In genomic region chr5:96142184-96142781, GRCh38 we compare ENCODE assay signal across 1 cellular context.
TF ChIP-seq lines count a peak whose summit lies in the region.

No MANE protein-coding gene starts in this region.

TF ChIP-seq in HepG2, 621 proteins besides CTCF, POLR2A, EP300 and RAD21 (continued from another document):
- TF ChIP-seq ARID5B (CRISPR knock-in tag; IDR thresholded peaks at IDR 0.05) (0 out of 2 replicates have a peak, but pooled peaks have one; percentile 1), ZSCAN5A (CRISPR knock-in tag; IDR thresholded peaks at IDR 0.05; ENCODE audit: borderline replicate concordance) (no peak), UBTF (CRISPR knock-in tag; IDR thresholded peaks at IDR 0.05) (no peak), ZNF678 (CRISPR knock-in tag; IDR thresholded peaks at IDR 0.05) (no peak), ZBTB37 (CRISPR knock-in tag; IDR thresholded peaks at IDR 0.05) (no peak), ZNF10 (CRISPR knock-in tag; IDR thresholded peaks at IDR 0.05; ENCODE audit: borderline replicate concordance, low read depth) (no peak), ZFP36L2 (CRISPR knock-in tag; IDR thresholded peaks at IDR 0.05) (no peak), ZNF121 (CRISPR knock-in tag; IDR thresholded peaks at IDR 0.05) (peak; percentile 60; the same call in 1 of the 2 replicates), REPIN1 (CRISPR knock-in tag; IDR thresholded peaks at IDR 0.05; ENCODE audit: borderline replicate concordance, low read depth) (no peak), HES4 (CRISPR knock-in tag; IDR thresholded peaks at IDR 0.05; ENCODE audit: borderline replicate concordance) (no peak), JUND (CRISPR knock-in tag; IDR thresholded peaks at IDR 0.05) (no peak)
